In the genomic region with DNA sequence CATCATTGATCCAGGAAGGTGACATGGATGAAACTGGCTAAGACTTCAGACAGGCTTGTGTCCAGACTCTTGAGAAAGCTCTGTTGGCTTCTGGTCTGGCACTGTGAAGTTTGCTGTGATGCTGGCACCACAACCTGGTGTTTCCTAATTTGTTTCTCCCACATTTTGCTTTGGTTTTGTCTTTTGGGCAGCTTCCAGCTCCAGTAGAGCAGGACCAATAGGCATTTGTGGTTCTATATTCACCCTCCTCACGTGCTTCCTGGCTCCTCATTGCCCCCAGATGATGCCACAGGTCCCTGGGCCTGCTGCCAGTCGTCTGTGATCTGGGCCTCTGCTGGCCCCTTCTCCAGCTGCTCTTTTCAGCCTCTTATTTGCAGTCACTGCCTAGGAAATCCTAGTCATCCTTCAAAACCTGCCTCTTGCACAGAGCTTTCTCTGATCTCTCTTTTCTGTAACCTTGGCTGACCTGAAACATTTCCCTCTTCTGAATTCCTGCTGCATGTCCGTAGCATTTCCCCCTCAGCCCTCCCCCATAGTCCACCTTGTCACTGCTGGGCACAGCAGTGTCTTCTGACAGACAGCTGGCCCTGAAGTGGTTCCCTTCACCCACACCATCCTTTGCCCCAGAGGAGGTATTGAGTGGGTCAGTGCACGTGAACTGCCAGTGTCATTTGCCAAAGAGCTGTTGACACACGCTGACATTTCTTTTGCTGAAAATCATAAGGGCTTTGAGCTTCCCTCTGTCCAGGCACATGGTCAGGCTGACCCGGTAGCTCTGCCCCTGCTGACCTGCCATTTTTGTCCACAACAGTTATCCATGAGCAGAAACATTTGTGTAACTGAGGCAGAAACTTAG, we compare ENCODE assay signal across 8 cellular contexts.
DNase-seq lines count a peak whose midpoint lies in the region; ATAC-seq and TF ChIP-seq lines count a peak whose summit lies in the region.

No MANE protein-coding gene starts in this region.

- TF ChIP-seq EP300 in esophagus muscularis mucosa (IDR thresholded peaks at IDR 0.05), result no peak

- no peak overlapping the region for H3K9ac ChIP-seq in rectal smooth muscle tissue (ENCODE audit: low read length)

- intact Hi-C loops in esophagus muscularis mucosa (cut with DNase I), result loop anchor here (5.0 kb wide), 1 partner anchor 91 kb away; no protein-coding TSS in a partner anchor

- TF ChIP-seq POLR2A in esophagus muscularis mucosa (IDR thresholded peaks at IDR 0.05; ENCODE audit: low read depth), result no peak

- H3K4me3 ChIP-seq in esophagus muscularis mucosa (no peak overlapping the region), rectal smooth muscle tissue (ENCODE audit: low read length) (no peak overlapping the region)

- H3K36me3 ChIP-seq in esophagus muscularis mucosa (peaks cover 14 to 61% (median 48%) of the 10 kb centered on the region in 4 donors), rectal smooth muscle tissue (ENCODE audit: control insufficient read depth, insufficient read depth, low read length) (peaks cover 26% of the 10 kb centered on the region)

- H3K27me3 ChIP-seq in esophagus muscularis mucosa, result no peaks in the 10 kb centered on the region
- H3K27me3 ChIP-seq in rectal smooth muscle tissue (ENCODE audit: control insufficient read depth, insufficient read depth, low read length), result no peaks in the 10 kb centered on the region

- no peak for TF ChIP-seq CTCF in esophagus muscularis mucosa (IDR thresholded peaks at IDR 0.05)

- H3K9me3 ChIP-seq in esophagus muscularis mucosa, result no peaks in the 10 kb centered on the region

- peak overlapping the region; percentile 44 to 72 (median 58) for H3K27ac ChIP-seq in esophagus muscularis mucosa (replicated peaks in 1 of 4)
- H3K27ac ChIP-seq in rectal smooth muscle tissue (ENCODE audit: low read depth, low read length), result peak overlapping the region; percentile 40

- WGBS in esophagus muscularis mucosa, result 35% methylated on average over 6 of the region's 6 CpGs

- no peak for ATAC-seq in GM19397 (IDR thresholded peaks at IDR 0.05; ENCODE audit: unreplicated experiment)

- H3K4me1 ChIP-seq in esophagus muscularis mucosa (peaks cover 48 to 69% (median 63%) of the 10 kb centered on the region in 4 donors), rectal smooth muscle tissue (ENCODE audit: control insufficient read depth, insufficient read depth, low read length) (peaks cover 17% of the 10 kb centered on the region)

- DNase-seq in DMS153 (lab: John Stamatoyannopoulos, UW), result peak; percentile 47
- peak; percentile 97 to 98 for DNase-seq in NCI-H446 (lab: John Stamatoyannopoulos, UW)
- no peak for DNase-seq in esophagus muscularis mucosa (ENCODE audit: extremely low spot score)
- no peak for DNase-seq in NCI-H526 (lab: John Stamatoyannopoulos, UW)
- DNase-seq in stimulated activated CD4-positive, alpha-beta T cell treated with anti-CD3 and anti-CD28 coated beads, Interleukin-1b, Interleukin-23, amount 100 ng/mL, for 48 hours, result no peak
- DNase-seq in SIG-M5 (lab: John Stamatoyannopoulos, UW), result no peak

Comparison
In these comparisons a context has a peak if more than half of its experiments do, and no peak if none do; other contexts are left out.
1. DNase-seq: peak in DMS153 (single experiment) and NCI-H446 (2 of 2); none in esophagus muscularis mucosa (single experiment), NCI-H526 (0 of 2), stimulated activated CD4-positive, alpha-beta T cell treated with anti-CD3 and anti-CD28 coated beads, Interleukin-1b, Interleukin-23, amount 100 ng/mL, for 48 hours (single experiment) and SIG-M5 (single experiment).